Comparison of ENCODE assay signal across 10 cellular contexts in the genomic region with DNA sequence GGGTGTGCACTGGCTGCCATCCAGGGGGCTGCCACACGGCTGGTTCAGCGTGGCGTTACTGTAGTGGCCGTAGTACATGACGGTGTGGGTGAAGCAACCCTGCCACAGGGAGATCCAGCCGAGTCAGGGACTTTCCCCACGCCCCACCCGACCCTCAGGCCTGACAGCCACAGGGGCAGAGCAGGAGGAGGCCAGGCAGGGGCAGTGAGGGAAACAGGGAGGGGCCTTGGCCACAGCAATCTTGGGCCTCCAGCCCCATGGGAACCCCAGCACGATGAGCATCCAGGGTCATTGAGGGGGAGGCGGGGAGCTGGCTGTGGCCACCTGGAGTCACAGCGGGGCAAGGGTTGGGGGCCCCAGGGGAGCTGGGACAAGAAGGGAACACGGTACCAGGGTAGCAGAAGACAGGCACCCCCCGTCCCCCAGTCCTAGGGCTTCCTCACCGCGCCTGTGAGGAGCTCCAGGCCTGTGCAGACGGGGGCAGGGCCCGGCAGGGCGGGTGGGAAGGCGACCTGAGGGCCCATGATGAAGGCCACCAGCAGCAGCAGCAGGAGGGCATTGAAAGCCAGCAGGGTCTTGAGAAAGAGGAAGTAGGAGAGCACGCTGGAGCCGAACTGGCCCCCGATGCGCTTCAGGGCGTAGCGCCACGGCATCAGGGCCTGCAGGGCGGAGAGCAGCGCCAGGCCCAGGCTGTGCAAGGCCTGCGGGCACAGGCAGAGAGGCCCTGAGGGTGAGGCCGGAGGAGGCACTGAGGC. TPM values are rescaled to one million over a fixed set of nuclear protein-coding genes. Genes with fewer than 3 reads are reported as not detected.
A peak's percentile ranks its signal among the peaks of the same experiment; 100 is the strongest.
DNase-seq lines count a peak whose midpoint lies in the region; ATAC-seq lines count a peak whose summit lies in the region.
"Had no signal": no experiment of that assay in that cellular context is flagged by ENCODE, and none has a peak within 500 bp of the region (broad histone marks: within the 10 kb centered on the region; RNA-seq: fewer than 3 reads in every experiment).

No MANE protein-coding gene starts in this region.

- H3K9me2 ChIP-seq in Karpas-422 (replicated peaks; ENCODE audit: insufficient read depth, low read length): no peaks in the 10 kb centered on the region

- H3K4me1 Mint-ChIP-seq in activated T-cell treated with anti-CD3 and anti-CD28 coated beads, Interleukin-2, amount 50 U/mL, for 4 hours (ENCODE audit: low read depth): peaks cover 76% of the 10 kb centered on the region
- peaks cover 49% of the 10 kb centered on the region for H3K4me1 Mint-ChIP-seq in activated naive CD8-positive, alpha-beta T cell treated with anti-CD3 and anti-CD28 coated beads, Interleukin-2, amount 10 ng/mL, durations not matched to agents 7 days and 5 days
- peaks cover 72 to 89% of the 10 kb centered on the region in 2 donors for H3K4me1 Mint-ChIP-seq in stimulated activated naive B cell treated with anti-CD40 and anti-IgM and Interleukin-4, amounts not matched to agents 10 μg/mL and 1 μg/mL and 100 μg/mL, for 72 hours

- peaks cover 15% of the 10 kb centered on the region for H3K36me3 Mint-ChIP-seq in activated T-cell treated with anti-CD3 and anti-CD28 coated beads, Interleukin-2, amount 50 U/mL, for 4 hours (ENCODE audit: insufficient read depth)
- H3K36me3 Mint-ChIP-seq in activated naive CD8-positive, alpha-beta T cell treated with anti-CD3 and anti-CD28 coated beads, Interleukin-2, amount 10 ng/mL, durations not matched to agents 7 days and 5 days: peaks cover 46% of the 10 kb centered on the region
- peaks cover 68 to 80% of the 10 kb centered on the region in 2 donors for H3K36me3 Mint-ChIP-seq in stimulated activated naive B cell treated with anti-CD40 and anti-IgM and Interleukin-4, amounts not matched to agents 10 μg/mL and 1 μg/mL and 100 μg/mL, for 72 hours

- no peaks in the 10 kb centered on the region for H3K27me3 Mint-ChIP-seq in activated T-cell treated with anti-CD3 and anti-CD28 coated beads, Interleukin-2, amount 50 U/mL, for 4 hours (ENCODE audit: low read depth)
- no peaks in the 10 kb centered on the region for H3K27me3 Mint-ChIP-seq in activated naive CD8-positive, alpha-beta T cell treated with anti-CD3 and anti-CD28 coated beads, Interleukin-2, amount 10 ng/mL, durations not matched to agents 7 days and 5 days
- H3K27me3 Mint-ChIP-seq in stimulated activated naive B cell treated with anti-CD40 and anti-IgM and Interleukin-4, amounts not matched to agents 10 μg/mL and 1 μg/mL and 100 μg/mL, for 72 hours: no peaks in the 10 kb centered on the region

- H3K27ac Mint-ChIP-seq in activated naive CD8-positive, alpha-beta T cell treated with anti-CD3 and anti-CD28 coated beads, Interleukin-2, amount 10 ng/mL, durations not matched to agents 7 days and 5 days: peak overlapping the region; percentile 96
- peak overlapping the region; percentile 98 for H3K27ac Mint-ChIP-seq in stimulated activated naive B cell treated with anti-CD40 and anti-IgM and Interleukin-4, amounts not matched to agents 10 μg/mL and 1 μg/mL and 100 μg/mL, for 72 hours

- peaks cover 53% of the 10 kb centered on the region for H3K4me1 ChIP-seq in Karpas-422 (ENCODE audit: low read length)

- H3K4me2 ChIP-seq in Karpas-422 (ENCODE audit: low read depth, low read length, poor library complexity, severe bottlenecking): peak overlapping the region; percentile 98

- H3K79me2 ChIP-seq in Karpas-422 (ENCODE audit: low read length): peaks cover 43% of the 10 kb centered on the region

- H3K4me3 ChIP-seq in Karpas-422 (ENCODE audit: low read length): peak overlapping the region; percentile 88

- POLR2A ChIA-PET in activated naive CD8-positive, alpha-beta T cell treated with anti-CD3 and anti-CD28 coated beads, Interleukin-2, amount 10 ng/mL, durations not matched to agents 7 days and 5 days (lab: Charles Lee): interaction anchor here (1.3 to 13.9 kb wide), 4 partner anchors 13 to 52 kb away, joined by 4 to 380 read pairs (median 42); no protein-coding TSS in a partner anchor

- H3K9me3 ChIP-seq in Karpas-422 (ENCODE audit: low read length): no peaks in the 10 kb centered on the region

- H3K4me3 Mint-ChIP-seq in activated T-cell treated with anti-CD3 and anti-CD28 coated beads, Interleukin-2, amount 50 U/mL, for 4 hours: no peak overlapping the region
- peak overlapping the region; percentile 93 for H3K4me3 Mint-ChIP-seq in activated naive CD8-positive, alpha-beta T cell treated with anti-CD3 and anti-CD28 coated beads, Interleukin-2, amount 10 ng/mL, durations not matched to agents 7 days and 5 days
- peak overlapping the region; percentile 81 to 97 for H3K4me3 Mint-ChIP-seq in stimulated activated naive B cell treated with anti-CD40 and anti-IgM and Interleukin-4, amounts not matched to agents 10 μg/mL and 1 μg/mL and 100 μg/mL, for 72 hours
- H3K4me3 Mint-ChIP-seq: neural crest cell had no signal

- DNase-seq in activated T-cell treated with anti-CD3 and anti-CD28 coated beads, Interleukin-2, amount 50 U/mL, for 1 hour: peak; percentile 46
- DNase-seq in activated T-cell treated with anti-CD3 and anti-CD28 coated beads, Interleukin-2, amount 50 U/mL, for 4 hours: no peak
- peak; percentile 97 for DNase-seq in Karpas-422
- no peak for DNase-seq in activated naive CD8-positive, alpha-beta T cell treated with anti-CD3 and anti-CD28 coated beads, Interleukin-2, amount 10 ng/mL, durations not matched to agents 7 days and 5 days
- peak; percentile 82 for DNase-seq in stimulated activated naive B cell treated with anti-CD40 and anti-IgM and Interleukin-4, amounts not matched to agents 10 μg/mL and 1 μg/mL and 100 μg/mL, for 72 hours
- DNase-seq in NCI-H2196 treated with DMSO at 0.1 percent for 48 hours (lab: John Stamatoyannopoulos, UW; ENCODE audit: unreplicated experiment): no peak
- no peak for DNase-seq in DMS153 (lab: John Stamatoyannopoulos, UW)
- DNase-seq: foreskin fibroblast had no signal

- no peak overlapping the region for H2AFZ ChIP-seq in Karpas-422 (ENCODE audit: low read length)

- H4K20me1 ChIP-seq in Karpas-422 (ENCODE audit: insufficient read depth, low read depth, low read length): peaks cover 6% of the 10 kb centered on the region; the same call in 1 of the 2 replicates

- H3K27me3 ChIP-seq in Karpas-422 (ENCODE audit: low read length): no peaks in the 10 kb centered on the region

- peak overlapping the region; percentile 96 for H3K9ac ChIP-seq in Karpas-422 (ENCODE audit: low read length)

- H3K9me3 Mint-ChIP-seq in activated T-cell treated with anti-CD3 and anti-CD28 coated beads, Interleukin-2, amount 50 U/mL, for 4 hours: no peaks in the 10 kb centered on the region
- H3K9me3 Mint-ChIP-seq in activated naive CD8-positive, alpha-beta T cell treated with anti-CD3 and anti-CD28 coated beads, Interleukin-2, amount 10 ng/mL, durations not matched to agents 7 days and 5 days: no peaks in the 10 kb centered on the region
- H3K9me3 Mint-ChIP-seq in stimulated activated naive B cell treated with anti-CD40 and anti-IgM and Interleukin-4, amounts not matched to agents 10 μg/mL and 1 μg/mL and 100 μg/mL, for 72 hours: no peaks in the 10 kb centered on the region
- H3K9me3 Mint-ChIP-seq: neural crest cell had no signal

- H3K36me3 ChIP-seq in Karpas-422 (ENCODE audit: insufficient read depth, low read length): peaks cover 15% of the 10 kb centered on the region

- ATAC-seq in activated T-cell treated with anti-CD3 and anti-CD28 coated beads, Interleukin-2, amount 50 U/mL, for 4 hours: no peak
- ATAC-seq in activated naive CD8-positive, alpha-beta T cell treated with anti-CD3 and anti-CD28 coated beads, Interleukin-2, amount 10 ng/mL, durations not matched to agents 7 days and 5 days (ENCODE audit: low read depth): no peak
- peak; percentile 51 to 55 for ATAC-seq in stimulated activated naive B cell treated with anti-CD40 and anti-IgM and Interleukin-4, amounts not matched to agents 10 μg/mL and 1 μg/mL and 100 μg/mL, for 72 hours (replicated peaks)
- no peak for ATAC-seq in HG03432 (IDR thresholded peaks at IDR 0.05; ENCODE audit: unreplicated experiment)

- peak overlapping the region; percentile 92 for H3K27ac ChIP-seq in Karpas-422 (ENCODE audit: low read length)

RNA-seq across cellular contexts. Expression of a gene that starts 4.3 kb away (rescaled TPM):
- total RNA-seq in activated T-cell treated with anti-CD3 and anti-CD28 coated beads, Interleukin-2, amount 50 U/mL, for 4 hours: 10 to 100 TPM; 79.1 to 87.1 (median 81.5) TPM
- total RNA-seq in Karpas-422 (2014; rRNA removed; shearing (Covaris generic); ENCODE audit: low replicate concordance): 70.7 and 179 TPM in 2 replicates
- 100 to 1,000 TPM; 638 to 646 TPM for total RNA-seq in activated naive CD8-positive, alpha-beta T cell treated with anti-CD3 and anti-CD28 coated beads, Interleukin-2, amount 10 ng/mL, durations not matched to agents 7 days and 5 days

RNA-seq across cellular contexts. Expression of a gene that starts 6.3 kb away (rescaled TPM):
- total RNA-seq in activated T-cell treated with anti-CD3 and anti-CD28 coated beads, Interleukin-2, amount 50 U/mL, for 4 hours: 10 to 100 TPM; 46.9 to 69.4 (median 61.7) TPM
- 57.9 and 113 TPM in 2 replicates for total RNA-seq in Karpas-422 (2014; rRNA removed; shearing (Covaris generic); ENCODE audit: low replicate concordance)
- 100 to 1,000 TPM; 336 to 340 TPM for total RNA-seq in activated naive CD8-positive, alpha-beta T cell treated with anti-CD3 and anti-CD28 coated beads, Interleukin-2, amount 10 ng/mL, durations not matched to agents 7 days and 5 days

RNA-seq across cellular contexts. Expression of a gene that starts 21.9 kb away (rescaled TPM):
- not detected for total RNA-seq in activated T-cell treated with anti-CD3 and anti-CD28 coated beads, Interleukin-2, amount 50 U/mL, for 4 hours
- total RNA-seq in Karpas-422 (2014; rRNA removed; shearing (Covaris generic); ENCODE audit: low replicate concordance): not detected in 2 replicates
- not detected for total RNA-seq in activated naive CD8-positive, alpha-beta T cell treated with anti-CD3 and anti-CD28 coated beads, Interleukin-2, amount 10 ng/mL, durations not matched to agents 7 days and 5 days
- total RNA-seq: neural crest cell had no signal

RNA-seq across cellular contexts. Expression of a gene that starts 44.1 kb away (rescaled TPM):
- 100 to 1,000 TPM; 192 to 224 (median 196) TPM for total RNA-seq in activated T-cell treated with anti-CD3 and anti-CD28 coated beads, Interleukin-2, amount 50 U/mL, for 4 hours
- 31.9 and 33.6 TPM in 2 replicates for total RNA-seq in Karpas-422 (2014; rRNA removed; shearing (Covaris generic); ENCODE audit: low replicate concordance)
- 10 to 100 TPM; 43.2 to 50.5 TPM for total RNA-seq in activated naive CD8-positive, alpha-beta T cell treated with anti-CD3 and anti-CD28 coated beads, Interleukin-2, amount 10 ng/mL, durations not matched to agents 7 days and 5 days

Comparison
In these comparisons a context has a peak if more than half of its experiments do, and no peak if none do; other contexts are left out.
1. DNase-seq: peak in activated T-cell treated with anti-CD3 and anti-CD28 coated beads, Interleukin-2, amount 50 U/mL, for 1 hour (single experiment), Karpas-422 (single experiment) and stimulated activated naive B cell treated with anti-CD40 and anti-IgM and Interleukin-4, amounts not matched to agents 10 μg/mL and 1 μg/mL and 100 μg/mL, for 72 hours (single experiment); none in activated T-cell treated with anti-CD3 and anti-CD28 coated beads, Interleukin-2, amount 50 U/mL, for 4 hours (single experiment), activated naive CD8-positive, alpha-beta T cell treated with anti-CD3 and anti-CD28 coated beads, Interleukin-2, amount 10 ng/mL, durations not matched to agents 7 days and 5 days (single experiment), NCI-H2196 treated with DMSO at 0.1 percent for 48 hours (single experiment) and DMS153 (single experiment).
2. ATAC-seq: peak in stimulated activated naive B cell treated with anti-CD40 and anti-IgM and Interleukin-4, amounts not matched to agents 10 μg/mL and 1 μg/mL and 100 μg/mL, for 72 hours (2 of 2); none in activated T-cell treated with anti-CD3 and anti-CD28 coated beads, Interleukin-2, amount 50 U/mL, for 4 hours (0 of 2), activated naive CD8-positive, alpha-beta T cell treated with anti-CD3 and anti-CD28 coated beads, Interleukin-2, amount 10 ng/mL, durations not matched to agents 7 days and 5 days (single experiment) and HG03432 (single experiment).